In the genomic region with DNA sequence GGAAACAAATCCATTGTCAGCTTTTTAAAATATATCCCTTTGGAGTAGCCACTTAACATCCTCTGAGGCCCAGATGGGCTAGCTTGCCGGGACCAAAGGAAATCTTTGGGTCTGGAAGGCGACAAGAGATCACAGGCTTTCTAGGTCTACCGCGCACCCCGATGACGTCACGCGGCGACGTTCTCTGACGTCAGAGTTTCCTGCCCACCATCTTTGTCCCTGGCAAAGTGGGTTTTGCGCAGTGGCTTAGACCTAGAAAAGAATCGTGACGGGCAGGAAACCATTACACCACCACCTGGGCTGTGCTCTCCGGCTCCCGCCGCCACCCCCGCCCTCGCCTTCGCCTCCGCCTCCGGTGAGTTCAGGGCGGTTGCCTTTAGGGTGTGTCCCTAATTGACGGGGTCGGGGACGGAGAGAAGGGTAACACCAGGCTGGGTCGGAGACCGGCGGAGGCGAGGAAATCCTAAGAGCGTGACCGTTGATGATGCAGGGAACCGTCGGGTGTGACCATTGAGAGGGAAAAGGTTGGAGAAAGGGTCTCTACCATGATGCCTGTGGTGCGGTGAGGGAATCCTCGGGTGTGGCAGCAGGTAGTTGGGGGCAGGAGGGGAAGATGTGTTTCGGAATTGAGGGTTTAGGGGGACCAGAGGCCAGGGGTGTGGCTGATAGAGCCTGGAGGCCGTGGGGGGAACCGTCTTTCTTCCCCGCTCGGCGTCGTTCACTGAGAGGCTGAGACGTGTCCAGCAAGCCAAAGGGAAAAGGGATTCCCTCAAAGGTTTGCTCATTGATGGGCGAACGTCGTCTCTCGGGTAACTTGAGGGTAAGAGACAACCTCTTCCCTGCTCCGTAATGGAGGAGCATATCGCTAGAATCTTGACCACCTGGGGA, we compare ENCODE assay signal across 1 cellular context.
A peak's percentile ranks its signal among the peaks of the same experiment; 100 is the strongest.
TF ChIP-seq lines count a peak whose summit lies in the region.

A gene (plus strand): TSS at position 249 of the 888 bp plus-strand sequence. CDS start 6,709 bp downstream, outside the sequence.

TF ChIP-seq in HepG2, 621 proteins besides CTCF, POLR2A, EP300 and RAD21 (continued from another document and continues in another):
- TF ChIP-seq, protein P1, sequence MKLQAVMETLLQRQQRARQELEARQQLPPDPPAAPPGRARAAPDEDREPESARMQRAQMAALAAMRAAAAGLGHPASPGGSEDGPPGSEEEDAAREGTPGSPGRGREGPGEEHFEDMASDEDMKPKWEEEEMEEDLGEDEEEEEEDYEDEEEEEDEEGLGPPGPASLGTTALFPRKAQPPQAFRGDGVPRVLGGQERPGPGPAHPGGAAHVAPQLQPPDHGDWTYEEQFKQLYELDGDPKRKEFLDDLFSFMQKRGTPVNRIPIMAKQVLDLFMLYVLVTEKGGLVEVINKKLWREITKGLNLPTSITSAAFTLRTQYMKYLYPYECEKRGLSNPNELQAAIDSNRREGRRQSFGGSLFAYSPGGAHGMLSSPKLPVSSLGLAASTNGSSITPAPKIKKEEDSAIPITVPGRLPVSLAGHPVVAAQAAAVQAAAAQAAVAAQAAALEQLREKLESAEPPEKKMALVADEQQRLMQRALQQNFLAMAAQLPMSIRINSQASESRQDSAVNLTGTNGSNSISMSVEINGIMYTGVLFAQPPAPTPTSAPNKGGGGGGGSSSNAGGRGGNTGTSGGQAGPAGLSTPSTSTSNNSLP (IDR thresholded peaks at IDR 0.05; ENCODE audit: low read depth, low read length) = no peak
- TF ChIP-seq ZNF564 (CRISPR knock-in tag; IDR thresholded peaks at IDR 0.05) = no peak
- TF ChIP-seq HNRNPK (IDR thresholded peaks at IDR 0.05; ENCODE audit: low read depth, low read length, poor library complexity, severe bottlenecking) = no peak
- no peak for TF ChIP-seq ZBTB7A (CRISPR knock-in tag; IDR thresholded peaks at IDR 0.05)
- TF ChIP-seq, protein P2, sequence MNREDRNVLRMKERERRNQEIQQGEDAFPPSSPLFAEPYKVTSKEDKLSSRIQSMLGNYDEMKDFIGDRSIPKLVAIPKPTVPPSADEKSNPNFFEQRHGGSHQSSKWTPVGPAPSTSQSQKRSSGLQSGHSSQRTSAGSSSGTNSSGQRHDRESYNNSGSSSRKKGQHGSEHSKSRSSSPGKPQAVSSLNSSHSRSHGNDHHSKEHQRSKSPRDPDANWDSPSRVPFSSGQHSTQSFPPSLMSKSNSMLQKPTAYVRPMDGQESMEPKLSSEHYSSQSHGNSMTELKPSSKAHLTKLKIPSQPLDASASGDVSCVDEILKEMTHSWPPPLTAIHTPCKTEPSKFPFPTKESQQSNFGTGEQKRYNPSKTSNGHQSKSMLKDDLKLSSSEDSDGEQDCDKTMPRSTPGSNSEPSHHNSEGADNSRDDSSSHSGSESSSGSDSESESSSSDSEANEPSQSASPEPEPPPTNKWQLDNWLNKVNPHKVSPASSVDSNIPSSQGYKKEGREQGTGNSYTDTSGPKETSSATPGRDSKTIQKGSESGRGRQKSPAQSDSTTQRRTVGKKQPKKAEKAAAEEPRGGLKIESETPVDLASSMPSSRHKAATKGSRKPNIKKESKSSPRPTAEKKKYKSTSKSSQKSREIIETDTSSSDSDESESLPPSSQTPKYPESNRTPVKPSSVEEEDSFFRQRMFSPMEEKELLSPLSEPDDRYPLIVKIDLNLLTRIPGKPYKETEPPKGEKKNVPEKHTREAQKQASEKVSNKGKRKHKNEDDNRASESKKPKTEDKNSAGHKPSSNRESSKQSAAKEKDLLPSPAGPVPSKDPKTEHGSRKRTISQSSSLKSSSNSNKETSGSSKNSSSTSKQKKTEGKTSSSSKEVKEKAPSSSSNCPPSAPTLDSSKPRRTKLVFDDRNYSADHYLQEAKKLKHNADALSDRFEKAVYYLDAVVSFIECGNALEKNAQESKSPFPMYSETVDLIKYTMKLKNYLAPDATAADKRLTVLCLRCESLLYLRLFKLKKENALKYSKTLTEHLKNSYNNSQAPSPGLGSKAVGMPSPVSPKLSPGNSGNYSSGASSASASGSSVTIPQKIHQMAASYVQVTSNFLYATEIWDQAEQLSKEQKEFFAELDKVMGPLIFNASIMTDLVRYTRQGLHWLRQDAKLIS (CRISPR knock-in tag; IDR thresholded peaks at IDR 0.05) = no peak
- no peak; the same call in 1 of the 2 replicates for TF ChIP-seq ZNF7 (CRISPR knock-in tag; IDR thresholded peaks at IDR 0.05)
- no peak for TF ChIP-seq NR2F1 (CRISPR knock-in tag; IDR thresholded peaks at IDR 0.05)
- TF ChIP-seq MTF2 (CRISPR knock-in tag; IDR thresholded peaks at IDR 0.05; ENCODE audit: borderline replicate concordance) = no peak
- peak; percentile 89 for TF ChIP-seq KDM2A (CRISPR knock-in tag; IDR thresholded peaks at IDR 0.05; ENCODE audit: borderline replicate concordance, low read depth)
- TF ChIP-seq FOXA3 (CRISPR knock-in tag; IDR thresholded peaks at IDR 0.05) = peak; percentile 59
- TF ChIP-seq, protein P3, sequence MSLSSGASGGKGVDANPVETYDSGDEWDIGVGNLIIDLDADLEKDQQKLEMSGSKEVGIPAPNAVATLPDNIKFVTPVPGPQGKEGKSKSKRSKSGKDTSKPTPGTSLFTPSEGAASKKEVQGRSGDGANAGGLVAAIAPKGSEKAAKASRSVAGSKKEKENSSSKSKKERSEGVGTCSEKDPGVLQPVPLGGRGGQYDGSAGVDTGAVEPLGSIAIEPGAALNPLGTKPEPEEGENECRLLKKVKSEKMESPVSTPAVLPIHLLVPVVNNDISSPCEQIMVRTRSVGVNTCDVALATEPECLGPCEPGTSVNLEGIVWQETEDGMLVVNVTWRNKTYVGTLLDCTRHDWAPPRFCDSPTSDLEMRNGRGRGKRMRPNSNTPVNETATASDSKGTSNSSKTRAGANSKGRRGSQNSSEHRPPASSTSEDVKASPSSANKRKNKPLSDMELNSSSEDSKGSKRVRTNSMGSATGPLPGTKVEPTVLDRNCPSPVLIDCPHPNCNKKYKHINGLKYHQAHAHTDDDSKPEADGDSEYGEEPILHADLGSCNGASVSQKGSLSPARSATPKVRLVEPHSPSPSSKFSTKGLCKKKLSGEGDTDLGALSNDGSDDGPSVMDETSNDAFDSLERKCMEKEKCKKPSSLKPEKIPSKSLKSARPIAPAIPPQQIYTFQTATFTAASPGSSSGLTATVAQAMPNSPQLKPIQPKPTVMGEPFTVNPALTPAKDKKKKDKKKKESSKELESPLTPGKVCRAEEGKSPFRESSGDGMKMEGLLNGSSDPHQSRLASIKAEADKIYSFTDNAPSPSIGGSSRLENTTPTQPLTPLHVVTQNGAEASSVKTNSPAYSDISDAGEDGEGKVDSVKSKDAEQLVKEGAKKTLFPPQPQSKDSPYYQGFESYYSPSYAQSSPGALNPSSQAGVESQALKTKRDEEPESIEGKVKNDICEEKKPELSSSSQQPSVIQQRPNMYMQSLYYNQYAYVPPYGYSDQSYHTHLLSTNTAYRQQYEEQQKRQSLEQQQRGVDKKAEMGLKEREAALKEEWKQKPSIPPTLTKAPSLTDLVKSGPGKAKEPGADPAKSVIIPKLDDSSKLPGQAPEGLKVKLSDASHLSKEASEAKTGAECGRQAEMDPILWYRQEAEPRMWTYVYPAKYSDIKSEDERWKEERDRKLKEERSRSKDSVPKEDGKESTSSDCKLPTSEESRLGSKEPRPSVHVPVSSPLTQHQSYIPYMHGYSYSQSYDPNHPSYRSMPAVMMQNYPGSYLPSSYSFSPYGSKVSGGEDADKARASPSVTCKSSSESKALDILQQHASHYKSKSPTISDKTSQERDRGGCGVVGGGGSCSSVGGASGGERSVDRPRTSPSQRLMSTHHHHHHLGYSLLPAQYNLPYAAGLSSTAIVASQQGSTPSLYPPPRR (CRISPR knock-in tag; IDR thresholded peaks at IDR 0.05; ENCODE audit: borderline replicate concordance) = no peak
- no peak for TF ChIP-seq ZNF790 (CRISPR knock-in tag; IDR thresholded peaks at IDR 0.05; ENCODE audit: borderline replicate concordance)
- no peak for TF ChIP-seq ZNF83 (CRISPR knock-in tag; IDR thresholded peaks at IDR 0.05; ENCODE audit: borderline replicate concordance)
- TF ChIP-seq POLR2G (IDR thresholded peaks at IDR 0.05; ENCODE audit: low read depth, low read length) = peak; percentile 74
- no peak for TF ChIP-seq HMGA1 (CRISPR knock-in tag; conservative IDR thresholded peaks at IDR 0.05)
- peak; percentile 13 for TF ChIP-seq XRCC5 (optimal IDR thresholded peaks at IDR 0.05; ENCODE audit: low read length)
- TF ChIP-seq IRX3 (CRISPR knock-in tag; IDR thresholded peaks at IDR 0.05; ENCODE audit: borderline replicate concordance, low read depth) = no peak
- TF ChIP-seq, protein P4, sequence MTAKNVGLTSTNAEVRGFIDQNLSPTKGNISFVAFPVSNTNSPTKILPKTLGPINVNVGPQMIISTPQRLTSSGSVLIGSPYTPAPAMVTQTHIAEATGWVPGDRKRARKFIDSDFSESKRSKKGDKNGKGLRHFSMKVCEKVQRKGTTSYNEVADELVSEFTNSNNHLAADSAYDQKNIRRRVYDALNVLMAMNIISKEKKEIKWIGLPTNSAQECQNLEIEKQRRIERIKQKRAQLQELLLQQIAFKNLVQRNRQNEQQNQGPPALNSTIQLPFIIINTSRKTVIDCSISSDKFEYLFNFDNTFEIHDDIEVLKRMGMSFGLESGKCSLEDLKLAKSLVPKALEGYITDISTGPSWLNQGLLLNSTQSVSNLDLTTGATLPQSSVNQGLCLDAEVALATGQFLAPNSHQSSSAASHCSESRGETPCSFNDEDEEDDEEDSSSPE (CRISPR knock-in tag; IDR thresholded peaks at IDR 0.05) = peak; percentile 52; the same call in 1 of the 2 replicates
- TF ChIP-seq, protein P5, sequence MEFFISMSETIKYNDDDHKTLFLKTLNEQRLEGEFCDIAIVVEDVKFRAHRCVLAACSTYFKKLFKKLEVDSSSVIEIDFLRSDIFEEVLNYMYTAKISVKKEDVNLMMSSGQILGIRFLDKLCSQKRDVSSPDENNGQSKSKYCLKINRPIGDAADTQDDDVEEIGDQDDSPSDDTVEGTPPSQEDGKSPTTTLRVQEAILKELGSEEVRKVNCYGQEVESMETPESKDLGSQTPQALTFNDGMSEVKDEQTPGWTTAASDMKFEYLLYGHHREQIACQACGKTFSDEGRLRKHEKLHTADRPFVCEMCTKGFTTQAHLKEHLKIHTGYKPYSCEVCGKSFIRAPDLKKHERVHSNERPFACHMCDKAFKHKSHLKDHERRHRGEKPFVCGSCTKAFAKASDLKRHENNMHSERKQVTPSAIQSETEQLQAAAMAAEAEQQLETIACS (CRISPR knock-in tag; IDR thresholded peaks at IDR 0.05) = no peak
- no peak for TF ChIP-seq SOX6 (IDR thresholded peaks at IDR 0.05)
- peak; percentile 67; the same call in 1 of the 2 replicates for TF ChIP-seq SOX6 (CRISPR knock-in tag; IDR thresholded peaks at IDR 0.05)
- peak; percentile 40; the same call in 1 of the 2 replicates for TF ChIP-seq BHLHE40 (IDR thresholded peaks at IDR 0.05; ENCODE audit: low read length)
- no peak for TF ChIP-seq ZNF431 (CRISPR knock-in tag; IDR thresholded peaks at IDR 0.05; ENCODE audit: borderline replicate concordance, low read depth)
- TF ChIP-seq ZNF367 (CRISPR knock-in tag; IDR thresholded peaks at IDR 0.05; ENCODE audit: borderline replicate concordance) = no peak
- no peak for TF ChIP-seq KLF9 (CRISPR knock-in tag; IDR thresholded peaks at IDR 0.05; ENCODE audit: low read depth)
- peak; percentile 74 for TF ChIP-seq KMT2A (CRISPR knock-in tag; IDR thresholded peaks at IDR 0.05)
- TF ChIP-seq ZC3H13 (CRISPR knock-in tag; IDR thresholded peaks at IDR 0.05) = no peak
- TF ChIP-seq ZNF335 (CRISPR knock-in tag; IDR thresholded peaks at IDR 0.05) = peak; percentile 91
- no peak for TF ChIP-seq SP140L (CRISPR knock-in tag; IDR thresholded peaks at IDR 0.05; ENCODE audit: borderline replicate concordance)
- TF ChIP-seq GPN1 (CRISPR knock-in tag; IDR thresholded peaks at IDR 0.05; ENCODE audit: borderline replicate concordance) = no peak
- TF ChIP-seq, protein P6, sequence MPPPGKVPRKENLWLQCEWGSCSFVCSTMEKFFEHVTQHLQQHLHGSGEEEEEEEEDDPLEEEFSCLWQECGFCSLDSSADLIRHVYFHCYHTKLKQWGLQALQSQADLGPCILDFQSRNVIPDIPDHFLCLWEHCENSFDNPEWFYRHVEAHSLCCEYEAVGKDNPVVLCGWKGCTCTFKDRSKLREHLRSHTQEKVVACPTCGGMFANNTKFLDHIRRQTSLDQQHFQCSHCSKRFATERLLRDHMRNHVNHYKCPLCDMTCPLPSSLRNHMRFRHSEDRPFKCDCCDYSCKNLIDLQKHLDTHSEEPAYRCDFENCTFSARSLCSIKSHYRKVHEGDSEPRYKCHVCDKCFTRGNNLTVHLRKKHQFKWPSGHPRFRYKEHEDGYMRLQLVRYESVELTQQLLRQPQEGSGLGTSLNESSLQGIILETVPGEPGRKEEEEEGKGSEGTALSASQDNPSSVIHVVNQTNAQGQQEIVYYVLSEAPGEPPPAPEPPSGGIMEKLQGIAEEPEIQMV (CRISPR knock-in tag; IDR thresholded peaks at IDR 0.05; ENCODE audit: low read depth) = no peak; the same call in 1 of the 2 replicates
- TF ChIP-seq, protein P7, sequence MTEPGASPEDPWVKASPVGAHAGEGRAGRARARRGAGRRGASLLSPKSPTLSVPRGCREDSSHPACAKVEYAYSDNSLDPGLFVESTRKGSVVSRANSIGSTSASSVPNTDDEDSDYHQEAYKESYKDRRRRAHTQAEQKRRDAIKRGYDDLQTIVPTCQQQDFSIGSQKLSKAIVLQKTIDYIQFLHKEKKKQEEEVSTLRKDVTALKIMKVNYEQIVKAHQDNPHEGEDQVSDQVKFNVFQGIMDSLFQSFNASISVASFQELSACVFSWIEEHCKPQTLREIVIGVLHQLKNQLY (CRISPR knock-in tag; IDR thresholded peaks at IDR 0.05) = 0 out of 2 replicates have a peak, but pooled peaks have one; percentile 32
- TF ChIP-seq, protein P8, sequence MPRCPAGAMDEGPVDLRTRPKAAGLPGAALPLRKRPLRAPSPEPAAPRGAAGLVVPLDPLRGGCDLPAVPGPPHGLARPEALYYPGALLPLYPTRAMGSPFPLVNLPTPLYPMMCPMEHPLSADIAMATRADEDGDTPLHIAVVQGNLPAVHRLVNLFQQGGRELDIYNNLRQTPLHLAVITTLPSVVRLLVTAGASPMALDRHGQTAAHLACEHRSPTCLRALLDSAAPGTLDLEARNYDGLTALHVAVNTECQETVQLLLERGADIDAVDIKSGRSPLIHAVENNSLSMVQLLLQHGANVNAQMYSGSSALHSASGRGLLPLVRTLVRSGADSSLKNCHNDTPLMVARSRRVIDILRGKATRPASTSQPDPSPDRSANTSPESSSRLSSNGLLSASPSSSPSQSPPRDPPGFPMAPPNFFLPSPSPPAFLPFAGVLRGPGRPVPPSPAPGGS (CRISPR knock-in tag; IDR thresholded peaks at IDR 0.05) = no peak
- TF ChIP-seq, protein P9, sequence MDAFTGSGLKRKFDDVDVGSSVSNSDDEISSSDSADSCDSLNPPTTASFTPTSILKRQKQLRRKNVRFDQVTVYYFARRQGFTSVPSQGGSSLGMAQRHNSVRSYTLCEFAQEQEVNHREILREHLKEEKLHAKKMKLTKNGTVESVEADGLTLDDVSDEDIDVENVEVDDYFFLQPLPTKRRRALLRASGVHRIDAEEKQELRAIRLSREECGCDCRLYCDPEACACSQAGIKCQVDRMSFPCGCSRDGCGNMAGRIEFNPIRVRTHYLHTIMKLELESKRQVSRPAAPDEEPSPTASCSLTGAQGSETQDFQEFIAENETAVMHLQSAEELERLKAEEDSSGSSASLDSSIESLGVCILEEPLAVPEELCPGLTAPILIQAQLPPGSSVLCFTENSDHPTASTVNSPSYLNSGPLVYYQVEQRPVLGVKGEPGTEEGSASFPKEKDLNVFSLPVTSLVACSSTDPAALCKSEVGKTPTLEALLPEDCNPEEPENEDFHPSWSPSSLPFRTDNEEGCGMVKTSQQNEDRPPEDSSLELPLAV (CRISPR knock-in tag; conservative IDR thresholded peaks at IDR 0.05; ENCODE audit: low read depth) = no peak
- TF ChIP-seq ZSCAN12 (CRISPR knock-in tag; IDR thresholded peaks at IDR 0.05) = no peak
- TF ChIP-seq MYC (CRISPR knock-in tag; IDR thresholded peaks at IDR 0.05; ENCODE audit: borderline replicate concordance) = peak; percentile 74; the same call in 1 of the 2 replicates
- peak; percentile 77 for TF ChIP-seq ZNF772 (CRISPR knock-in tag; IDR thresholded peaks at IDR 0.05)
- 0 out of 2 replicates have a peak, but pooled peaks have one; percentile 68 for TF ChIP-seq ZNF333 (CRISPR knock-in tag; IDR thresholded peaks at IDR 0.05; ENCODE audit: borderline replicate concordance)
